ENCODE assay signal across 32 cellular contexts in genomic region chr6:85568411-85568810, GRCh38.
"Had no signal": no experiment of that assay in that cellular context is flagged by ENCODE, and none has a peak within 500 bp of the region (broad histone marks: within the 10 kb centered on the region; RNA-seq: fewer than 3 reads in every experiment).

No MANE protein-coding gene starts in this region.

- H3K4me1 ChIP-seq: body of pancreas, esophagus muscularis mucosa, gastrocnemius medialis, left ventricle myocardium inferior, sigmoid colon had no signal

- DNase-seq: activated B cell treated with CpG ODN at 0.5 μM for 24 hours; activated CD4-positive, alpha-beta T cell treated with anti-CD3 and anti-CD28 coated beads, Interleukin-2, amount 50 U/mL, for 1 hour; activated CD8-positive, alpha-beta T cell treated with anti-CD3 and anti-CD28 coated beads for 36 hours; activated T-cell treated with anti-CD3 and anti-CD28 coated beads, Interleukin-2, amount 50 U/mL, for 4 hours; anterior cingulate cortex; body of pancreas; dermis blood vessel endothelial cell; effector CD4-positive, alpha-beta T cell; gastrocnemius medialis; glutamatergic neuron; islet precursor cell; left ventricle myocardium inferior; mesendoderm; mucosa of descending colon; ovary; retina; sigmoid colon; small intestine; stimulated activated CD4-positive, alpha-beta T cell treated with anti-CD3 and anti-CD28 coated beads, Interleukin-4, amount 100 ng/mL, for 24 hours; T1000; trophoblast cell had no signal

- H3K27ac Mint-ChIP-seq: activated B cell treated with CpG ODN at 0.5 μM for 24 hours; activated naive CD4-positive, alpha-beta T cell treated with anti-CD3 and anti-CD28 coated beads, Interleukin-2, amount 50 U/mL, for 24 hours; activated T-helper 17 cell treated with anti-CD3 and anti-CD28 coated beads, Interleukin-2, amount 50 U/mL, for 72 hours; progenitor cell of endocrine pancreas; stimulated activated effector memory CD8-positive, alpha-beta T cell treated with anti-CD3 and anti-CD28 coated beads, Interleukin-12 subunit alpha, Interleukin-12 subunit beta, amount 100 ng/mL, for 72 hours; stimulated activated naive CD8-positive, alpha-beta T cell treated with anti-CD3 and anti-CD28 coated beads, Interleukin-15, Interleukin-2, amounts not matched to agents 100 ng/mL and 50 ng/mL, for 24 hours; T-helper 1 cell treated with Interleukin-12 subunit alpha and Interleukin-12 subunit beta and Interleukin-4 antibody, amounts not matched to agents 30 μg/mL and 1 μg/mL, for 36 hours had no signal

- H3K36me3 ChIP-seq: ovary had no signal

- H3K9me3 Mint-ChIP-seq: activated B cell treated with CpG ODN at 0.5 μM for 24 hours; activated CD8-positive, alpha-beta T cell treated with anti-CD3 and anti-CD28 coated beads for 36 hours; activated naive CD4-positive, alpha-beta T cell treated with anti-CD3 and anti-CD28 coated beads, Interleukin-2, amount 50 U/mL, for 24 hours; activated T-cell treated with anti-CD3 and anti-CD28 coated beads, Interleukin-2, amount 50 U/mL, for 4 hours; activated T-helper 17 cell treated with anti-CD3 and anti-CD28 coated beads, Interleukin-2, amount 50 U/mL, for 72 hours; stimulated activated effector memory CD8-positive, alpha-beta T cell treated with anti-CD3 and anti-CD28 coated beads, Interleukin-12 subunit alpha, Interleukin-12 subunit beta, amount 100 ng/mL, for 72 hours; stimulated activated naive CD8-positive, alpha-beta T cell treated with anti-CD3 and anti-CD28 coated beads, Interleukin-15, Interleukin-2, amounts not matched to agents 100 ng/mL and 50 ng/mL, for 24 hours; T-helper 1 cell treated with Interleukin-12 subunit alpha and Interleukin-12 subunit beta and Interleukin-4 antibody, amounts not matched to agents 30 μg/mL and 1 μg/mL, for 36 hours had no signal

- FAIRE-seq: colon, small intestine, urothelium cell line had no signal

- H3K4me3 ChIP-seq: body of pancreas, esophagus muscularis mucosa, gastrocnemius medialis, left ventricle myocardium inferior, lung, mucosa of descending colon, ovary, sigmoid colon, thoracic aorta had no signal

- ATAC-seq: activated CD8-positive, alpha-beta T cell treated with anti-CD3 and anti-CD28 coated beads for 36 hours; activated T-cell treated with anti-CD3 and anti-CD28 coated beads, Interleukin-2, amount 50 U/mL, for 4 hours; activated T-helper 17 cell treated with anti-CD3 and anti-CD28 coated beads, Interleukin-2, amount 50 U/mL, for 72 hours; body of pancreas; gastrocnemius medialis; mucosa of descending colon; stimulated activated effector memory CD8-positive, alpha-beta T cell treated with anti-CD3 and anti-CD28 coated beads, Interleukin-12 subunit alpha, Interleukin-12 subunit beta, amount 100 ng/mL, for 72 hours had no signal

- H3K4me3 Mint-ChIP-seq: activated B cell treated with CpG ODN at 0.5 μM for 24 hours; activated CD8-positive, alpha-beta T cell treated with anti-CD3 and anti-CD28 coated beads for 36 hours; activated naive CD4-positive, alpha-beta T cell treated with anti-CD3 and anti-CD28 coated beads, Interleukin-2, amount 50 U/mL, for 24 hours; activated T-cell treated with anti-CD3 and anti-CD28 coated beads, Interleukin-2, amount 50 U/mL, for 4 hours; activated T-helper 17 cell treated with anti-CD3 and anti-CD28 coated beads, Interleukin-2, amount 50 U/mL, for 72 hours; stimulated activated effector memory CD8-positive, alpha-beta T cell treated with anti-CD3 and anti-CD28 coated beads, Interleukin-12 subunit alpha, Interleukin-12 subunit beta, amount 100 ng/mL, for 72 hours; stimulated activated naive CD8-positive, alpha-beta T cell treated with anti-CD3 and anti-CD28 coated beads, Interleukin-15, Interleukin-2, amounts not matched to agents 100 ng/mL and 50 ng/mL, for 24 hours; T-helper 1 cell treated with Interleukin-12 subunit alpha and Interleukin-12 subunit beta and Interleukin-4 antibody, amounts not matched to agents 30 μg/mL and 1 μg/mL, for 36 hours had no signal

- H3K9me3 ChIP-seq: body of pancreas, esophagus muscularis mucosa, gastrocnemius medialis, left ventricle myocardium inferior, mucosa of descending colon, ovary, sigmoid colon, thoracic aorta had no signal

- H3K27ac ChIP-seq: body of pancreas, esophagus muscularis mucosa, gastrocnemius medialis, left ventricle myocardium inferior, ovary, sigmoid colon, thoracic aorta had no signal

- H3K27me3 Mint-ChIP-seq: activated B cell treated with CpG ODN at 0.5 μM for 24 hours; activated CD8-positive, alpha-beta T cell treated with anti-CD3 and anti-CD28 coated beads for 36 hours; activated naive CD4-positive, alpha-beta T cell treated with anti-CD3 and anti-CD28 coated beads, Interleukin-2, amount 50 U/mL, for 24 hours; activated T-helper 17 cell treated with anti-CD3 and anti-CD28 coated beads, Interleukin-2, amount 50 U/mL, for 72 hours; progenitor cell of endocrine pancreas; stimulated activated naive CD8-positive, alpha-beta T cell treated with anti-CD3 and anti-CD28 coated beads, Interleukin-15, Interleukin-2, amounts not matched to agents 100 ng/mL and 50 ng/mL, for 24 hours had no signal

- H3K4me1 Mint-ChIP-seq: activated B cell treated with CpG ODN at 0.5 μM for 24 hours had no signal

- H3K27me3 ChIP-seq: body of pancreas, esophagus muscularis mucosa, gastrocnemius medialis, ovary, sigmoid colon had no signal
